ENCODE assay signal across 17 cellular contexts in genomic region chr5:21642321-21642720, GRCh38.
A peak's percentile ranks its signal among the peaks of the same experiment; 100 is the strongest.
DNase-seq lines count a peak whose midpoint lies in the region; ATAC-seq, FAIRE-seq and TF ChIP-seq lines count a peak whose summit lies in the region.
"Had no signal": no experiment of that assay in that cellular context is flagged by ENCODE, and none has a peak within 500 bp of the region (broad histone marks: within the 10 kb centered on the region; RNA-seq: fewer than 3 reads in every experiment).

No MANE protein-coding gene starts in this region.

- H3K27me3 ChIP-seq in IMR-90 (ENCODE audit: control insufficient read depth, insufficient read depth, low read length) (no peaks in the 10 kb centered on the region), endothelial cell of umbilical vein (ENCODE audit: control insufficient read depth in 2 of 2, insufficient read depth in 2 of 2, low read length in 2 of 2) (no peaks in the 10 kb centered on the region)

- H2AFZ ChIP-seq in IMR-90 (replicated peaks; ENCODE audit: low read length, poor library complexity) (no peak overlapping the region), endothelial cell of umbilical vein (ENCODE audit: low read depth, low read length) (no peak overlapping the region)
- H2AFZ ChIP-seq: GM23248 had no signal

- no peak for TF ChIP-seq CTCF in IMR-90 (conservative IDR thresholded peaks at IDR 0.05; ENCODE audit: low read depth, low read length)
- TF ChIP-seq CTCF in endothelial cell of umbilical vein (IDR thresholded peaks at IDR 0.05; ENCODE audit: extremely low read depth in 1 of 2, insufficient read depth in 1 of 2, low read depth in 1 of 2, low read length in 2 of 2): no peak
- no peak for TF ChIP-seq CTCF in HFFc6 (IDR thresholded peaks at IDR 0.05)

- TF ChIP-seq POLR2A in IMR-90 (IDR thresholded peaks at IDR 0.05; ENCODE audit: low read depth, low read length) (no peak), endothelial cell of umbilical vein (IDR thresholded peaks at IDR 0.05; ENCODE audit: low read depth, low read length) (no peak)

- in situ Hi-C loops in IMR-90 (cut with MboI; ENCODE audit: low sequenced_read_pairs): no loop called here

- no peak overlapping the region for H3K14ac ChIP-seq in IMR-90 (replicated peaks; ENCODE audit: low read depth, low read length)

- POLR2A ChIA-PET in IMR-90 (lab: Charles Lee; ENCODE audit: unreplicated experiment): no interaction called here
- POLR2A ChIA-PET in endothelial cell of umbilical vein (lab: Charles Lee): no interaction called here

- no peak overlapping the region for H3K4me3 Mint-ChIP-seq in HFFc6
- H3K4me3 Mint-ChIP-seq: CD4-positive, alpha-beta memory T cell had no signal

- no peaks in the 10 kb centered on the region for H3K4me1 Mint-ChIP-seq in HFFc6 (ENCODE audit: low read depth)
- H3K4me1 Mint-ChIP-seq: CD4-positive, alpha-beta memory T cell had no signal

- ATAC-seq in IMR-90 (ENCODE audit: low read depth) (no peak), GM19324 (IDR thresholded peaks at IDR 0.05; ENCODE audit: low FRiP score, unreplicated experiment) (no peak)
- ATAC-seq: HCT116 had no signal

- no peak overlapping the region for H4K8ac ChIP-seq in IMR-90 (ENCODE audit: low read depth in 2 of 2, low read length in 2 of 2)

- dilution Hi-C loops in IMR-90 (cut with HindIII; ENCODE audit: low sequenced_read_pairs, unreplicated experiment) (no loop called here), endothelial cell of umbilical vein (cut with MboI; ENCODE audit: extremely low pct_ligation_motif_present, low sequenced_read_pairs) (no loop called here)

- H3K4me3 ChIP-seq in IMR-90 (ENCODE audit: insufficient read depth, low read depth, low read length) (no peak overlapping the region), endothelial cell of umbilical vein (replicated peaks in 1 of 3; ENCODE audit: insufficient read depth in 1 of 3, low read depth in 1 of 3, low read length in 3 of 3) (no peak overlapping the region)
- H3K4me3 ChIP-seq: GM23248 had no signal

- H3K9ac ChIP-seq in IMR-90 (ENCODE audit: low read depth, low read length) (no peak overlapping the region), endothelial cell of umbilical vein (replicated peaks; ENCODE audit: extremely low read depth, insufficient read depth, low read length) (no peak overlapping the region)
- H3K9ac ChIP-seq: GM23248 had no signal

- H4K91ac ChIP-seq in IMR-90 (ENCODE audit: insufficient read depth, low read depth, low read length): no peak overlapping the region

- no peak overlapping the region for H3K4ac ChIP-seq in IMR-90 (ENCODE audit: low read depth, low read length)

- DNase-seq in HCEC 1CT (peak; percentile 10), IMR-90 (peak; percentile 4), endothelial cell of umbilical vein (ENCODE audit: low read depth, low spot score) (no peak), iris pigment epithelial cell (ENCODE audit: low read depth) (peak; percentile 51), HFFc6 (no peak)
- DNase-seq: C1 segment of cervical spinal cord; Calu3; CD4-positive, alpha-beta memory T cell; COR-L47; DMS79 treated with DMSO at 0.1 percent for 48 hours; GF-D8; GM23248; H7 had no signal

- FAIRE-seq in endothelial cell of umbilical vein (lab: Jason Lieb, UNC): peak; percentile 15
- FAIRE-seq: GM12891, H1 had no signal

- no peaks in the 10 kb centered on the region for H3K36me3 Mint-ChIP-seq in HFFc6 (ENCODE audit: low read depth)
- H3K36me3 Mint-ChIP-seq: CD4-positive, alpha-beta memory T cell had no signal

- H3K18ac ChIP-seq in IMR-90 (ENCODE audit: low read depth, low read length): no peak overlapping the region

- H3K4me1 ChIP-seq in IMR-90 (ENCODE audit: control insufficient read depth, insufficient read depth, low read length) (peaks cover 2% of the 10 kb centered on the region; the same call in 1 of the 2 replicates), endothelial cell of umbilical vein (ENCODE audit: control insufficient read depth, extremely low read depth, insufficient read depth, low read length) (no peaks in the 10 kb centered on the region)

- H3K4me2 ChIP-seq in IMR-90 (ENCODE audit: low read depth, low read length) (no peak overlapping the region), endothelial cell of umbilical vein (ENCODE audit: insufficient read depth, low read length) (no peak overlapping the region)

- H3K36me3 ChIP-seq in IMR-90 (ENCODE audit: control insufficient read depth, insufficient read depth, low read length) (no peaks in the 10 kb centered on the region), endothelial cell of umbilical vein (ENCODE audit: control insufficient read depth in 2 of 2, extremely low read depth in 1 of 2, insufficient read depth in 2 of 2, low read length in 2 of 2) (no peaks in the 10 kb centered on the region)

- H2AK5ac ChIP-seq in IMR-90 (ENCODE audit: low read depth, low read length): no peak overlapping the region

- H2BK5ac ChIP-seq in IMR-90 (ENCODE audit: low read depth, low read length, poor library complexity, severe bottlenecking): no peak overlapping the region

- no peaks in the 10 kb centered on the region for H3K79me2 ChIP-seq in endothelial cell of umbilical vein (ENCODE audit: control insufficient read depth, insufficient read depth, low read length)

- H2BK20ac ChIP-seq in IMR-90 (ENCODE audit: low read depth, low read length): no peak overlapping the region

- no peak for TF ChIP-seq RAD21 in IMR-90 (IDR thresholded peaks at IDR 0.05; ENCODE audit: low read length)

- CTCF ChIA-PET in IMR-90 (lab: Yijun Ruan, JAX) (interaction anchor here (0.6 kb wide), 1 partner anchor 39 kb away, joined by 3 read pairs; no protein-coding TSS in a partner anchor), endothelial cell of umbilical vein (lab: Charles Lee) (interaction anchor here (1.3 to 1.4 kb wide), 2 partner anchors 51 to 135 kb away, joined by 3 read pairs; no protein-coding TSS in a partner anchor)

- H3K9me1 ChIP-seq in IMR-90 (ENCODE audit: insufficient read depth, low read length) (no peaks in the 10 kb centered on the region), endothelial cell of umbilical vein (replicated peaks; ENCODE audit: control insufficient read depth, extremely low read depth, insufficient read depth, low read length) (no peaks in the 10 kb centered on the region)

- no peak overlapping the region for H3K23ac ChIP-seq in IMR-90 (ENCODE audit: low read depth, low read length)

- H2AK9ac ChIP-seq in IMR-90 (replicated peaks; ENCODE audit: low read depth, low read length, poor library complexity): no peak overlapping the region

- WGBS in IMR-90 (ENCODE audit: extremely low coverage in 2 of 2, insufficient read length in 1 of 2), 2 experiments: no CpG with 5 or more reads among the region's 1 CpG

- H4K5ac ChIP-seq in IMR-90 (ENCODE audit: low read depth, low read length): no peak overlapping the region

- no peak overlapping the region for H2BK120ac ChIP-seq in IMR-90 (ENCODE audit: low read depth, low read length)

- H3K27ac ChIP-seq in IMR-90 (ENCODE audit: insufficient read depth, low read length) (no peak overlapping the region), endothelial cell of umbilical vein (ENCODE audit: insufficient read depth, low read depth, low read length) (no peak overlapping the region)
- H3K27ac ChIP-seq: GM23248 had no signal

- H3K9me3 ChIP-seq in IMR-90 (ENCODE audit: control insufficient read depth, insufficient read depth, low read length) (no peaks in the 10 kb centered on the region), endothelial cell of umbilical vein (replicated peaks; ENCODE audit: control insufficient read depth, insufficient read depth, low read length) (no peaks in the 10 kb centered on the region)

- no peaks in the 10 kb centered on the region; the same call in 1 of the 2 replicates for H3K9me3 Mint-ChIP-seq in HFFc6

- H3K27ac Mint-ChIP-seq in HFFc6: no peak overlapping the region
- H3K27ac Mint-ChIP-seq: CD4-positive, alpha-beta memory T cell had no signal

- no peak overlapping the region for H2BK15ac ChIP-seq in IMR-90 (ENCODE audit: low read depth, low read length)

- H4K20me1 ChIP-seq in IMR-90 (ENCODE audit: insufficient read depth, low read length) (no peaks in the 10 kb centered on the region), endothelial cell of umbilical vein (replicated peaks; ENCODE audit: control insufficient read depth, extremely low read depth, insufficient read depth, low read length) (no peaks in the 10 kb centered on the region)

- BruUV-seq in IMR-90 (replicated peaks; lab: Mats Ljungman, UMichigan) (no TSS peak), endothelial cell of umbilical vein (replicated peaks; lab: Mats Ljungman, UMichigan) (no TSS peak)

- intact Hi-C loops in IMR-90 (cut with micrococcal nuclease) (no loop called here), endothelial cell of umbilical vein (cut with micrococcal nuclease) (no loop called here)

- no peak overlapping the region for H3K56ac ChIP-seq in IMR-90 (ENCODE audit: extremely low read depth, insufficient read depth, low read length)

- no peaks in the 10 kb centered on the region; the same call in 1 of the 2 replicates for H3K27me3 Mint-ChIP-seq in HFFc6 (ENCODE audit: insufficient read depth)
- H3K27me3 Mint-ChIP-seq: CD4-positive, alpha-beta memory T cell had no signal

- H3K79me1 ChIP-seq in IMR-90 (ENCODE audit: low read depth in 1 of 2, low read length in 2 of 2): no peaks in the 10 kb centered on the region

TF ChIP-seq in IMR-90, 13 proteins besides CTCF, POLR2A, EP300 and RAD21 (continues in another document):
- TF ChIP-seq MAFK (IDR thresholded peaks at IDR 0.05; ENCODE audit: low read depth, low read length): no peak
- TF ChIP-seq ELK1 (IDR thresholded peaks at IDR 0.05; ENCODE audit: borderline replicate concordance, low read depth, low read length): no peak

TF ChIP-seq in endothelial cell of umbilical vein, 7 proteins besides CTCF, POLR2A, EP300 and RAD21:
- TF ChIP-seq MAX (IDR thresholded peaks at IDR 0.05; ENCODE audit: insufficient read depth, insufficient read length) (no peak), JUN (IDR thresholded peaks at IDR 0.05; ENCODE audit: borderline replicate concordance, insufficient read depth, insufficient read length, low read depth) (no peak), FOS (IDR thresholded peaks at IDR 0.05; ENCODE audit: borderline replicate concordance, insufficient read depth, low read length) (no peak), POLR2AphosphoS5 (IDR thresholded peaks at IDR 0.05; ENCODE audit: insufficient read depth, low read depth, low read length) (no peak), GATA2 (IDR thresholded peaks at IDR 0.05; ENCODE audit: insufficient read depth, insufficient read length, low read depth, low read length) (no peak), EZH2 (IDR thresholded peaks at IDR 0.05; ENCODE audit: borderline replicate concordance, low read depth, low read length, severe bottlenecking) (no peak), MYC (IDR thresholded peaks at IDR 0.05; ENCODE audit: low read depth, low read length) (no peak)

Comparison
In these comparisons a context has a peak if more than half of its experiments do, and no peak if none do; other contexts are left out.
1. DNase-seq: peak in HCEC 1CT (single experiment), IMR-90 (single experiment) and iris pigment epithelial cell (single experiment); none in endothelial cell of umbilical vein (single experiment) and HFFc6 (single experiment).